ENCODE assay signal across 34 cellular contexts in the genomic region with DNA sequence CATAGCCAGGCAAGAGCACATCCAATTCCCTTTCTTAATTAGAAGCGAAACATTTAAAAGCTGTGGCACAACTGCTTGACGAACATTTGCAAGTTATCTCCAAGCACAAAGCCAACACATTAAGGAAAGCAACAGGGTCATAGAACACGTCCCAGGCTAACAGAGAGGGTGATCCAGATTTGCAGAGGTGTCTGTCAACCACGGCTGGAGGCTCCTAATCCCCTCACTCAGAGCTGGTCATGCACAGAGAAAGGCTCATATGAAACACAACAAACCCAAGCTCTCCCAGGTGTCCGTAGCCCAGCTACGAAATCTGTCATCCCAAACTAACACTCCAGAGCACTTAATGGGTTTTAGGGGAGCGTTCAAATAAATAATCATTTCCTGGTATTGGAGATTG.
"Had no signal": no experiment of that assay in that cellular context is flagged by ENCODE, and none has a peak within 500 bp of the region (broad histone marks: within the 10 kb centered on the region; RNA-seq: fewer than 3 reads in every experiment).

No MANE protein-coding gene starts in this region.

- H3K27me3 Mint-ChIP-seq: activated CD4-positive, alpha-beta memory T cell treated with anti-CD3 and anti-CD28 coated beads for 36 hours; activated CD4-positive, alpha-beta T cell treated with anti-CD3 and anti-CD28 coated beads for 36 hours; activated CD4-positive, alpha-beta T cell treated with anti-CD3 and anti-CD28 coated beads, Interleukin-2, amount 10 ng/mL, durations not matched to agents 24 days and 14 days; activated naive CD4-positive, alpha-beta T cell treated with anti-CD3 and anti-CD28 coated beads, Interleukin-2, amount 10 ng/mL, durations not matched to agents 7 days and 5 days; activated naive CD8-positive, alpha-beta T cell treated with anti-CD3 and anti-CD28 coated beads, Interleukin-2, amount 10 ng/mL, durations not matched to agents 7 days and 5 days; activated T-cell treated with anti-CD3 and anti-CD28 coated beads, Interleukin-2, amount 50 U/mL, for 24 hours; central memory CD8-positive, alpha-beta T cell; dendritic cell treated with granulocyte-macrophage colony-stimulating factor and Interleukin-4, amounts not matched to agents 40 ng/mL and 50 ng/mL, for 4 days; T-helper 17 cell had no signal

- H3K4me3 Mint-ChIP-seq: activated CD4-positive, alpha-beta memory T cell treated with anti-CD3 and anti-CD28 coated beads for 36 hours; activated CD4-positive, alpha-beta T cell treated with anti-CD3 and anti-CD28 coated beads for 36 hours; activated CD4-positive, alpha-beta T cell treated with anti-CD3 and anti-CD28 coated beads, Interleukin-2, amount 10 ng/mL, durations not matched to agents 24 days and 14 days; activated CD8-positive, alpha-beta T cell treated with anti-CD3 and anti-CD28 coated beads, Interleukin-2, amount 10 ng/mL, durations not matched to agents 7 days and 5 days; activated naive CD4-positive, alpha-beta T cell treated with anti-CD3 and anti-CD28 coated beads, Interleukin-2, amount 10 ng/mL, durations not matched to agents 7 days and 5 days; activated naive CD8-positive, alpha-beta T cell treated with anti-CD3 and anti-CD28 coated beads, Interleukin-2, amount 10 ng/mL, durations not matched to agents 7 days and 5 days; activated T-cell treated with anti-CD3 and anti-CD28 coated beads, Interleukin-2, amount 50 U/mL, for 24 hours; activated T-cell treated with anti-CD3 and anti-CD28 coated beads, Interleukin-2, amount 50 U/mL, for 72 hours; brain; central memory CD8-positive, alpha-beta T cell; dendritic cell treated with granulocyte-macrophage colony-stimulating factor and Interleukin-4, amounts not matched to agents 40 ng/mL and 50 ng/mL, for 4 days; T-helper 17 cell; T-helper 2 cell treated with Interferon-gamma antibody and Interleukin-4, amounts not matched to agents 5 μg/mL and 100 μg/mL, for 36 hours had no signal

- H3K27me3 ChIP-seq: ascending aorta, breast epithelium, cardiac muscle cell, dorsolateral prefrontal cortex, esophagus muscularis mucosa, foreskin keratinocyte, gastrocnemius medialis, heart left ventricle had no signal

- H3K36me3 Mint-ChIP-seq: brain had no signal

- H3K27ac Mint-ChIP-seq: activated CD4-positive, alpha-beta memory T cell treated with anti-CD3 and anti-CD28 coated beads for 36 hours; activated CD4-positive, alpha-beta T cell treated with anti-CD3 and anti-CD28 coated beads for 36 hours; activated CD4-positive, alpha-beta T cell treated with anti-CD3 and anti-CD28 coated beads, Interleukin-2, amount 10 ng/mL, durations not matched to agents 24 days and 14 days; activated CD8-positive, alpha-beta T cell treated with anti-CD3 and anti-CD28 coated beads, Interleukin-2, amount 10 ng/mL, durations not matched to agents 7 days and 5 days; activated naive CD4-positive, alpha-beta T cell treated with anti-CD3 and anti-CD28 coated beads, Interleukin-2, amount 10 ng/mL, durations not matched to agents 7 days and 5 days; activated naive CD4-positive, alpha-beta T cell treated with anti-CD3 and anti-CD28 coated beads, Interleukin-2, amount 50 U/mL, for 72 hours; activated naive CD8-positive, alpha-beta T cell treated with anti-CD3 and anti-CD28 coated beads, Interleukin-2, amount 10 ng/mL, durations not matched to agents 7 days and 5 days; activated T-cell treated with anti-CD3 and anti-CD28 coated beads, Interleukin-2, amount 50 U/mL, for 24 hours; activated T-cell treated with anti-CD3 and anti-CD28 coated beads, Interleukin-2, amount 50 U/mL, for 72 hours; dendritic cell treated with granulocyte-macrophage colony-stimulating factor and Interleukin-4, amounts not matched to agents 40 ng/mL and 50 ng/mL, for 4 days; T-helper 17 cell; T-helper 2 cell treated with Interferon-gamma antibody and Interleukin-4, amounts not matched to agents 5 μg/mL and 100 μg/mL, for 36 hours had no signal

- DNase-seq: activated CD4-positive, alpha-beta memory T cell treated with anti-CD3 and anti-CD28 coated beads for 36 hours; activated CD4-positive, alpha-beta T cell treated with anti-CD3 and anti-CD28 coated beads for 36 hours; activated CD4-positive, alpha-beta T cell treated with anti-CD3 and anti-CD28 coated beads, Interleukin-2, amount 10 ng/mL, durations not matched to agents 24 days and 14 days; activated CD4-positive, CD25-positive, alpha-beta regulatory T cell; activated CD4-positive, CD25-positive, alpha-beta regulatory T cell treated with anti-CD3 and anti-CD28 coated beads, Interleukin-2, amount 50 U/mL, for 72 hours; activated CD8-positive, alpha-beta memory T cell treated with anti-CD3 and anti-CD28 coated beads, Interleukin-2, amount 50 U/mL, for 48 hours; activated CD8-positive, alpha-beta T cell treated with anti-CD3 and anti-CD28 coated beads, Interleukin-2, amount 10 ng/mL, durations not matched to agents 7 days and 5 days; activated gamma-delta T cell; activated naive CD4-positive, alpha-beta T cell; activated naive CD4-positive, alpha-beta T cell treated with anti-CD3 and anti-CD28 coated beads, Interleukin-2, amount 10 ng/mL, durations not matched to agents 7 days and 5 days; activated naive CD8-positive, alpha-beta T cell treated with anti-CD3 and anti-CD28 coated beads, Interleukin-2, amount 10 ng/mL, durations not matched to agents 7 days and 5 days; activated T-cell treated with anti-CD3 and anti-CD28 coated beads for 4 hours; activated T-cell treated with anti-CD3 and anti-CD28 coated beads, Interleukin-2, amount 50 U/mL, for 24 hours; activated T-cell treated with anti-CD3 and anti-CD28 coated beads, Interleukin-2, amount 50 U/mL, for 72 hours; dorsolateral prefrontal cortex; effector memory CD4-positive, alpha-beta T cell; erythroblast; foreskin keratinocyte; gastrocnemius medialis; glutamatergic neuron; heart left ventricle; T-helper 1 cell; T-helper 17 cell; T1000 had no signal

- H3K27ac ChIP-seq: ascending aorta, breast epithelium, cardiac muscle cell, coronary artery, dorsolateral prefrontal cortex, esophagus muscularis mucosa, foreskin keratinocyte, gastrocnemius medialis, heart left ventricle had no signal

- H3K4me3 ChIP-seq: ascending aorta, breast epithelium, cardiac muscle cell, coronary artery, dorsolateral prefrontal cortex, esophagus muscularis mucosa, gastrocnemius medialis, heart left ventricle had no signal

- H3K4me1 Mint-ChIP-seq: activated CD4-positive, alpha-beta T cell treated with anti-CD3 and anti-CD28 coated beads for 36 hours; activated CD4-positive, alpha-beta T cell treated with anti-CD3 and anti-CD28 coated beads, Interleukin-2, amount 10 ng/mL, durations not matched to agents 24 days and 14 days; activated naive CD4-positive, alpha-beta T cell treated with anti-CD3 and anti-CD28 coated beads, Interleukin-2, amount 10 ng/mL, durations not matched to agents 7 days and 5 days; brain; central memory CD8-positive, alpha-beta T cell; T-helper 17 cell had no signal

- H3K36me3 ChIP-seq: breast epithelium, cardiac muscle cell, gastrocnemius medialis had no signal
